In genomic region chr12:13924286-13924685, GRCh38 we compare ENCODE assay signal across 36 cellular contexts. TPM values are rescaled to one million over a fixed set of nuclear protein-coding genes. Genes with fewer than 3 reads are reported as not detected.
"Had no signal": no experiment of that assay in that cellular context is flagged by ENCODE, and none has a peak within 500 bp of the region (broad histone marks: within the 10 kb centered on the region; RNA-seq: fewer than 3 reads in every experiment).

No MANE protein-coding gene starts in this region.

- H3K36me3 ChIP-seq: adrenal gland, brain microvascular endothelial cell, breast epithelium had no signal

- H3K9me3 ChIP-seq: adrenal gland, body of pancreas, breast epithelium had no signal

- H3K4me3 ChIP-seq: adrenal gland, body of pancreas, breast epithelium had no signal

- H3K4me1 ChIP-seq: adrenal gland, body of pancreas, breast epithelium had no signal

- H3K27me3 ChIP-seq: adrenal gland, body of pancreas, brain microvascular endothelial cell, breast epithelium had no signal

- H3K4me1 Mint-ChIP-seq: activated B cell treated with CpG ODN at 0.5 μM for 24 hours; activated CD4-positive, alpha-beta T cell treated with anti-CD3 and anti-CD28 coated beads, Interleukin-2, amount 10 ng/mL, durations not matched to agents 24 days and 14 days; activated naive CD8-positive, alpha-beta T cell treated with anti-CD3 and anti-CD28 coated beads for 36 hours; activated T-helper 17 cell treated with anti-CD3 and anti-CD28 coated beads, Interleukin-2, amount 50 U/mL, for 72 hours; T-cell; T-helper 17 cell had no signal

- H3K27ac ChIP-seq: adrenal gland, body of pancreas, brain microvascular endothelial cell, breast epithelium, VCaP had no signal

- H3K36me3 Mint-ChIP-seq: activated CD4-positive, alpha-beta memory T cell treated with anti-CD3 and anti-CD28 coated beads for 36 hours; activated naive CD4-positive, alpha-beta T cell treated with anti-CD3 and anti-CD28 coated beads, Interleukin-2, amount 50 U/mL, for 72 hours; activated naive CD8-positive, alpha-beta T cell treated with anti-CD3 and anti-CD28 coated beads for 36 hours; T-cell had no signal

- H3K27ac Mint-ChIP-seq: activated B cell treated with CpG ODN at 0.5 μM for 24 hours; activated CD4-positive, alpha-beta memory T cell treated with anti-CD3 and anti-CD28 coated beads for 36 hours; activated CD4-positive, alpha-beta T cell treated with anti-CD3 and anti-CD28 coated beads, Interleukin-2, amount 10 ng/mL, durations not matched to agents 24 days and 14 days; activated CD8-positive, alpha-beta T cell treated with anti-CD3 and anti-CD28 coated beads for 36 hours; activated naive CD4-positive, alpha-beta T cell treated with anti-CD3 and anti-CD28 coated beads for 36 hours; activated naive CD4-positive, alpha-beta T cell treated with anti-CD3 and anti-CD28 coated beads, Interleukin-2, amount 50 U/mL, for 72 hours; activated naive CD8-positive, alpha-beta T cell treated with anti-CD3 and anti-CD28 coated beads for 36 hours; activated T-cell treated with anti-CD3 and anti-CD28 coated beads, Interleukin-2, amount 50 U/mL, for 72 hours; activated T-helper 1 cell treated with anti-CD3 and anti-CD28 coated beads, Interleukin-12 subunit alpha, Interleukin-12 subunit beta, Interleukin-2, Interleukin-4 antibody, amounts not matched to agents 30 ng/mL and 10 ng/mL and 1 ng/mL, durations not matched to agents 14 hours and 24 hours and 36 hours; activated T-helper 17 cell treated with anti-CD3 and anti-CD28 coated beads, Interleukin-2, amount 50 U/mL, for 72 hours; T-cell; T-helper 17 cell had no signal

- ATAC-seq: activated CD8-positive, alpha-beta T cell treated with anti-CD3 and anti-CD28 coated beads for 36 hours; activated naive CD4-positive, alpha-beta T cell treated with anti-CD3 and anti-CD28 coated beads, Interleukin-2, amount 50 U/mL, for 72 hours; activated T-cell treated with anti-CD3 and anti-CD28 coated beads, Interleukin-2, amount 50 U/mL, for 4 hours; activated T-cell treated with anti-CD3 and anti-CD28 coated beads, Interleukin-2, amount 50 U/mL, for 72 hours; activated T-helper 17 cell treated with anti-CD3 and anti-CD28 coated beads, Interleukin-2, amount 50 U/mL, for 72 hours; body of pancreas; T-cell; T-helper 17 cell had no signal

- H3K27me3 Mint-ChIP-seq: activated CD4-positive, alpha-beta T cell treated with anti-CD3 and anti-CD28 coated beads, Interleukin-2, amount 10 ng/mL, durations not matched to agents 24 days and 14 days; T-helper 17 cell had no signal

- H3K4me3 Mint-ChIP-seq: activated B cell treated with CpG ODN at 0.5 μM for 24 hours; activated CD4-positive, alpha-beta memory T cell treated with anti-CD3 and anti-CD28 coated beads for 36 hours; activated CD4-positive, alpha-beta T cell treated with anti-CD3 and anti-CD28 coated beads, Interleukin-2, amount 10 ng/mL, durations not matched to agents 24 days and 14 days; activated CD8-positive, alpha-beta T cell treated with anti-CD3 and anti-CD28 coated beads for 36 hours; activated naive CD4-positive, alpha-beta T cell treated with anti-CD3 and anti-CD28 coated beads for 36 hours; activated naive CD8-positive, alpha-beta T cell treated with anti-CD3 and anti-CD28 coated beads for 36 hours; activated T-cell treated with anti-CD3 and anti-CD28 coated beads, Interleukin-2, amount 50 U/mL, for 4 hours; activated T-cell treated with anti-CD3 and anti-CD28 coated beads, Interleukin-2, amount 50 U/mL, for 72 hours; activated T-helper 1 cell treated with anti-CD3 and anti-CD28 coated beads, Interleukin-12 subunit alpha, Interleukin-12 subunit beta, Interleukin-2, Interleukin-4 antibody, amounts not matched to agents 30 ng/mL and 10 ng/mL and 1 ng/mL, durations not matched to agents 14 hours and 24 hours and 36 hours; activated T-helper 17 cell treated with anti-CD3 and anti-CD28 coated beads, Interleukin-2, amount 50 U/mL, for 72 hours; T-cell; T-helper 17 cell had no signal

- DNase-seq: activated B cell treated with CpG ODN at 0.5 μM for 24 hours; activated CD4-positive, alpha-beta memory T cell treated with anti-CD3 and anti-CD28 coated beads for 36 hours; activated CD4-positive, alpha-beta T cell treated with anti-CD3 and anti-CD28 coated beads for 4 hours; activated CD4-positive, alpha-beta T cell treated with anti-CD3 and anti-CD28 coated beads, Interleukin-2, amount 10 ng/mL, durations not matched to agents 24 days and 14 days; activated CD4-positive, alpha-beta T cell treated with anti-CD3 and anti-CD28 coated beads, Interleukin-2, amount 50 U/mL, for 1 hour; activated CD4-positive, alpha-beta T cell treated with anti-CD3 and anti-CD28 coated beads, Interleukin-2, amount 50 U/mL, for 4 hours; activated CD4-positive, CD25-positive, alpha-beta regulatory T cell treated with anti-CD3 and anti-CD28 coated beads, Interleukin-2, amount 50 U/mL, for 72 hours; activated CD8-positive, alpha-beta memory T cell treated with anti-CD3 and anti-CD28 coated beads, Interleukin-2, amount 50 U/mL, for 4 hours; activated CD8-positive, alpha-beta T cell treated with anti-CD3 and anti-CD28 coated beads for 36 hours; activated effector memory CD4-positive, alpha-beta T cell treated with anti-CD3 and anti-CD28 coated beads, Interleukin-2, amount 50 U/mL, for 16 hours; activated gamma-delta T cell treated with Interleukin-2 at 50 U/mL for 16 hours; activated naive CD4-positive, alpha-beta T cell; activated naive CD4-positive, alpha-beta T cell treated with anti-CD3 and anti-CD28 coated beads for 36 hours; activated naive CD4-positive, alpha-beta T cell treated with anti-CD3 and anti-CD28 coated beads, Interleukin-2, amount 50 U/mL, for 16 hours; activated naive CD8-positive, alpha-beta T cell treated with anti-CD3 and anti-CD28 coated beads for 36 hours; activated T-cell treated with anti-CD3 and anti-CD28 coated beads for 4 hours; activated T-cell treated with anti-CD3 and anti-CD28 coated beads, Interleukin-2, amount 50 U/mL, for 1 hour; activated T-cell treated with anti-CD3 and anti-CD28 coated beads, Interleukin-2, amount 50 U/mL, for 4 hours; activated T-cell treated with anti-CD3 and anti-CD28 coated beads, Interleukin-2, amount 50 U/mL, for 72 hours; adrenal gland; amniotic stem cell; aorta; body of pancreas; brain microvascular endothelial cell; central memory CD4-positive, alpha-beta T cell; T-cell; T-helper 17 cell; T-helper 9 cell had no signal

- H3K9me3 Mint-ChIP-seq: activated B cell treated with CpG ODN at 0.5 μM for 24 hours; activated CD4-positive, alpha-beta memory T cell treated with anti-CD3 and anti-CD28 coated beads for 36 hours; activated CD4-positive, alpha-beta T cell treated with anti-CD3 and anti-CD28 coated beads, Interleukin-2, amount 10 ng/mL, durations not matched to agents 24 days and 14 days; activated CD8-positive, alpha-beta T cell treated with anti-CD3 and anti-CD28 coated beads for 36 hours; activated naive CD4-positive, alpha-beta T cell treated with anti-CD3 and anti-CD28 coated beads for 36 hours; activated naive CD4-positive, alpha-beta T cell treated with anti-CD3 and anti-CD28 coated beads, Interleukin-2, amount 50 U/mL, for 72 hours; activated naive CD8-positive, alpha-beta T cell treated with anti-CD3 and anti-CD28 coated beads for 36 hours; activated T-cell treated with anti-CD3 and anti-CD28 coated beads, Interleukin-2, amount 50 U/mL, for 4 hours; activated T-cell treated with anti-CD3 and anti-CD28 coated beads, Interleukin-2, amount 50 U/mL, for 72 hours; activated T-helper 1 cell treated with anti-CD3 and anti-CD28 coated beads, Interleukin-12 subunit alpha, Interleukin-12 subunit beta, Interleukin-2, Interleukin-4 antibody, amounts not matched to agents 30 ng/mL and 10 ng/mL and 1 ng/mL, durations not matched to agents 14 hours and 24 hours and 36 hours; activated T-helper 17 cell treated with anti-CD3 and anti-CD28 coated beads, Interleukin-2, amount 50 U/mL, for 72 hours had no signal

RNA-seq across cellular contexts. Expression of gene GRIN2B, which starts 57.1 kb away (rescaled TPM):
- total RNA-seq: activated CD4-positive, alpha-beta memory T cell treated with anti-CD3 and anti-CD28 coated beads for 36 hours; activated CD4-positive, alpha-beta T cell treated with anti-CD3 and anti-CD28 coated beads, Interleukin-2, amount 10 ng/mL, durations not matched to agents 24 days and 14 days; activated CD8-positive, alpha-beta memory T cell treated with anti-CD3 and anti-CD28 coated beads for 36 hours; activated CD8-positive, alpha-beta T cell treated with anti-CD3 and anti-CD28 coated beads for 36 hours; activated naive CD4-positive, alpha-beta T cell treated with anti-CD3 and anti-CD28 coated beads for 36 hours; activated naive CD4-positive, alpha-beta T cell treated with anti-CD3 and anti-CD28 coated beads, Interleukin-2, amount 50 U/mL, for 72 hours; activated naive CD8-positive, alpha-beta T cell treated with anti-CD3 and anti-CD28 coated beads for 36 hours; activated T-cell treated with anti-CD3 and anti-CD28 coated beads, Interleukin-2, amount 50 U/mL, for 4 hours; activated T-cell treated with anti-CD3 and anti-CD28 coated beads, Interleukin-2, amount 50 U/mL, for 72 hours; activated T-helper 1 cell treated with anti-CD3 and anti-CD28 coated beads, Interleukin-12 subunit alpha, Interleukin-12 subunit beta, Interleukin-2, Interleukin-4 antibody, amounts not matched to agents 30 ng/mL and 10 ng/mL and 1 ng/mL, durations not matched to agents 14 hours and 24 hours and 36 hours; T-cell; T-helper 1 cell treated with Interleukin-12 subunit alpha and Interleukin-12 subunit beta and Interleukin-4 antibody, amounts not matched to agents 30 ng/mL and 1 ng/mL, for 36 hours; T-helper 17 cell; T-helper 2 cell treated with Interferon-gamma antibody and Interleukin-4, amounts not matched to agents 100 ng/mL and 5 ng/mL, for 36 hours had no signal
- polyA plus RNA-seq: aorta had no signal
